Comparison of ENCODE assay signal across 25 cellular contexts in genomic region chr6:168363302-168363701, GRCh38. TPM values are rescaled to one million over a fixed set of nuclear protein-coding genes. Genes with fewer than 3 reads are reported as not detected.
A peak's percentile ranks its signal among the peaks of the same experiment; 100 is the strongest.
DNase-seq lines count a peak whose midpoint lies in the region; ATAC-seq, FAIRE-seq and TF ChIP-seq lines count a peak whose summit lies in the region.
"Had no signal": no experiment of that assay in that cellular context is flagged by ENCODE, and none has a peak within 500 bp of the region (broad histone marks: within the 10 kb centered on the region; RNA-seq: fewer than 3 reads in every experiment).

No MANE protein-coding gene starts in this region.

- H3K4me1 ChIP-seq in HepG2 (ENCODE audit: insufficient read depth, low read length) (no peaks in the 10 kb centered on the region), right lobe of liver (no peaks in the 10 kb centered on the region), osteoblast (ENCODE audit: insufficient read depth, low read length) (no peaks in the 10 kb centered on the region), sigmoid colon (peaks cover 0 to 23% (median 17%) of the 10 kb centered on the region in 4 donors)
- H3K4me1 ChIP-seq: A549, BE2C had no signal

- no peaks in the 10 kb centered on the region for H3K36me3 ChIP-seq in HepG2 (replicated peaks in 1 of 2; ENCODE audit: control insufficient read depth in 1 of 2, insufficient read depth in 2 of 2, low read length in 2 of 2)
- H3K36me3 ChIP-seq in right lobe of liver, result no peaks in the 10 kb centered on the region
- H3K36me3 ChIP-seq in osteoblast (ENCODE audit: insufficient read depth, low read length), result no peaks in the 10 kb centered on the region
- no peaks in the 10 kb centered on the region for H3K36me3 ChIP-seq in sigmoid colon
- H3K36me3 ChIP-seq: BE2C; BLaER1 treated with 17β-estradiol and CSF1 and Interleukin-3, amounts not matched to agents 10 nM and 100 nM had no signal

- H3K4me2 ChIP-seq in HepG2 (ENCODE audit: low read depth, low read length) (no peak overlapping the region), osteoblast (ENCODE audit: insufficient read depth, low read length) (no peak overlapping the region)
- H3K4me2 ChIP-seq: A549; BLaER1 treated with 17β-estradiol and CSF1 and Interleukin-3, amounts not matched to agents 10 nM and 100 nM; GM23338 had no signal

- H3K9me3 ChIP-seq in HepG2 (ENCODE audit: low read length) (no peaks in the 10 kb centered on the region), right lobe of liver (no peaks in the 10 kb centered on the region), osteoblast (ENCODE audit: low read depth, low read length) (no peaks in the 10 kb centered on the region), sigmoid colon (no peaks in the 10 kb centered on the region)
- H3K9me3 ChIP-seq: A549, BE2C had no signal

- H3K9ac ChIP-seq in HepG2 (ENCODE audit: insufficient read depth, low read depth, low read length), result no peak overlapping the region
- H3K9ac ChIP-seq: BLaER1 treated with 17β-estradiol and CSF1 and Interleukin-3, amounts not matched to agents 10 nM and 100 nM had no signal

- CTCF ChIA-PET in HepG2 (lab: Yijun Ruan, JAX; ENCODE audit: low intra/inter-chr PET ratio, low total read pairs), result no interaction called here

- no peak for FAIRE-seq in HepG2 (lab: Jason Lieb, UNC)
- FAIRE-seq: A549, D721Med, GM12878 had no signal

- POLR2A ChIA-PET in HepG2 (lab: Yijun Ruan, JAX), result no interaction called here

- peaks cover 7 to 33% of the 10 kb centered on the region in 2 experiments; a peak in 3 of 5 replicates for H3K27me3 ChIP-seq in HepG2 (ENCODE audit: control insufficient read depth in 1 of 2, insufficient read depth in 2 of 2, low read length in 2 of 2)
- H3K27me3 ChIP-seq in right lobe of liver, result no peaks in the 10 kb centered on the region
- no peaks in the 10 kb centered on the region for H3K27me3 ChIP-seq in osteoblast (ENCODE audit: insufficient read depth, low read length)
- no peaks in the 10 kb centered on the region for H3K27me3 ChIP-seq in sigmoid colon
- H3K27me3 ChIP-seq: BE2C had no signal

- H3K79me2 ChIP-seq in HepG2 (ENCODE audit: insufficient read depth, low read length), result no peaks in the 10 kb centered on the region
- no peaks in the 10 kb centered on the region for H3K79me2 ChIP-seq in osteoblast (ENCODE audit: insufficient read depth, low read length)

- H4K20me1 ChIP-seq in HepG2 (ENCODE audit: insufficient read depth, low read length), result no peaks in the 10 kb centered on the region
- H4K20me1 ChIP-seq in osteoblast (ENCODE audit: insufficient read depth, low read length), result no peaks in the 10 kb centered on the region
- H4K20me1 ChIP-seq: BLaER1 treated with 17β-estradiol and CSF1 and Interleukin-3, amounts not matched to agents 10 nM and 100 nM had no signal

- H3K27ac ChIP-seq in HepG2 (ENCODE audit: extremely low read length, insufficient read depth, low read length) (no peak overlapping the region), right lobe of liver (no peak overlapping the region), osteoblast (ENCODE audit: low read depth, low read length) (no peak overlapping the region), sigmoid colon (no peak overlapping the region)
- H3K27ac ChIP-seq: A549; BLaER1 treated with 17β-estradiol and CSF1 and Interleukin-3, amounts not matched to agents 10 nM and 100 nM had no signal

- no TSS peak for BruUV-seq in HepG2 (replicated peaks; lab: Mats Ljungman, UMichigan)

- WGBS in HepG2 (ENCODE audit: low lambda C conversion rate), result 65% methylated on average over 3 of the region's 3 CpGs
- 78% methylated on average over 3 of the region's 3 CpGs for WGBS in right lobe of liver (ENCODE audit: insufficient coverage, low coverage, low lambda C conversion rate, missing lambda C conversion rate)
- 73 to 80% methylated on average over 3 of the region's 3 CpGs for WGBS in sigmoid colon, 2 donors

- TF ChIP-seq EP300 in HepG2 (IDR thresholded peaks at IDR 0.05; ENCODE audit: low read depth in 2 of 2, low read length in 2 of 2), result no peak
- TF ChIP-seq EP300 in HepG2 (CRISPR knock-in tag; IDR thresholded peaks at IDR 0.05; ENCODE audit: borderline replicate concordance), result no peak
- no peak for TF ChIP-seq EP300 in sigmoid colon (IDR thresholded peaks at IDR 0.05)

- H3K4me3 ChIP-seq in HepG2 (replicated peaks in 1 of 3; ENCODE audit: insufficient read depth in 1 of 3, low read depth in 2 of 3, low read length in 3 of 3) (no peak overlapping the region), right lobe of liver (no peak overlapping the region), osteoblast (ENCODE audit: insufficient read depth, low read length) (no peak overlapping the region), sigmoid colon (no peak overlapping the region)
- H3K4me3 ChIP-seq: A549; BLaER1 treated with 17β-estradiol and CSF1 and Interleukin-3, amounts not matched to agents 10 nM and 100 nM; GM12878; GM23338 had no signal

- TF ChIP-seq RAD21 in HepG2 (CRISPR knock-in tag; IDR thresholded peaks at IDR 0.05), result no peak

- in situ Hi-C loops in HepG2 (cut with HindIII; ENCODE audit: extremely low pct_ligation_motif_present, low pct_unique_long_range_greater_than_20kb), result no loop called here

- TF ChIP-seq CTCF in HepG2 (CRISPR knock-in tag; IDR thresholded peaks at IDR 0.05), result no peak
- TF ChIP-seq CTCF in right lobe of liver (IDR thresholded peaks at IDR 0.05), result no peak
- TF ChIP-seq CTCF in osteoblast (IDR thresholded peaks at IDR 0.05; ENCODE audit: extremely low read depth, low read depth, low read length), result no peak
- TF ChIP-seq CTCF in sigmoid colon (IDR thresholded peaks at IDR 0.05), result no peak

- TF ChIP-seq POLR2A in HepG2 (IDR thresholded peaks at IDR 0.05; ENCODE audit: insufficient read depth in 1 of 2, low read depth in 2 of 2, low read length in 2 of 2), result no peak
- TF ChIP-seq POLR2A in right lobe of liver (IDR thresholded peaks at IDR 0.05), result no peak
- no peak for TF ChIP-seq POLR2A in sigmoid colon (IDR thresholded peaks at IDR 0.05)

- no peak for DNase-seq in HepG2 (ENCODE audit: low spot score)
- DNase-seq in right lobe of liver, result no peak
- DNase-seq in osteoblast (ENCODE audit: insufficient read length, low spot score, missing footprints), result peak; percentile 39
- DNase-seq in sigmoid colon, result peak; percentile 7
- DNase-seq: 8988T; ACHN; AML-193; BE2C; CD4-positive, alpha-beta T cell; CD8-positive, alpha-beta memory T cell; DMS 273 treated with DMSO at 0.1 percent for 48 hours; DMS79; EL; GDM1; H9 had no signal

- no peak overlapping the region for H2AFZ ChIP-seq in HepG2 (ENCODE audit: low read length)
- H2AFZ ChIP-seq in osteoblast (ENCODE audit: low read length), result no peak overlapping the region
- H2AFZ ChIP-seq: GM23338 had no signal

- no peak for ATAC-seq in HepG2
- no peak for ATAC-seq in right lobe of liver
- no peak for ATAC-seq in esophagus mucosa
- ATAC-seq in HG03378 (IDR thresholded peaks at IDR 0.05; ENCODE audit: unreplicated experiment), result no peak
- ATAC-seq: A549, GM12878, GM23338, HCT116 had no signal

- intact Hi-C loops in HepG2 (cut with micrococcal nuclease; ENCODE audit: unreplicated experiment), result no loop called here
- intact Hi-C loops in right lobe of liver (cut with DNase I), result no loop called here
- intact Hi-C loops in sigmoid colon (cut with DNase I), result no loop called here

TF ChIP-seq in HepG2, 621 proteins besides CTCF, POLR2A, EP300 and RAD21:
- TF ChIP-seq HNRNPK (IDR thresholded peaks at IDR 0.05; ENCODE audit: low read depth, low read length, poor library complexity, severe bottlenecking) (peak; percentile 91), ZNF879 (CRISPR knock-in tag; IDR thresholded peaks at IDR 0.05) (no peak), PCBP1 (IDR thresholded peaks at IDR 0.05; ENCODE audit: borderline replicate concordance, low read depth, low read length) (0 out of 2 replicates have a peak, but pooled peaks have one; percentile 49), PCBP2 (optimal IDR thresholded peaks at IDR 0.05; ENCODE audit: low read depth, low read length, poor library complexity, severe bottlenecking) (peak; percentile 85)

RNA-seq across cellular contexts. Expression of gene DACT2, which starts 43.7 kb away (rescaled TPM):
- total RNA-seq in HepG2 (2016; rRNA removed; fragmentation: Illumina TruSeq; extraction: Trizol) (not detected in 2 replicates), right lobe of liver (under 1 TPM in 5 of 6 experiments, not detected in 1; 0.29 to 0.99 (median 0.86) TPM), osteoblast (not detected in 2 replicates), sigmoid colon (1 to 10 TPM in 1 of 4 donors, under 1 TPM in 3; 0.16 to 1.1 (median 0.52) TPM), esophagus mucosa (0.44 TPM)
- not detected in 2 replicates for total RNA-seq in HepG2 (2016; cell fraction: cytosol; rRNA removed; fragmentation: Illumina TruSeq; extraction: Trizol; ENCODE audit: low read depth)
- total RNA-seq in HepG2 (2016; cell fraction: insoluble cytoplasmic fraction; rRNA removed; fragmentation: Illumina TruSeq; extraction: Trizol), result not detected in 2 replicates
- total RNA-seq in HepG2 (2016; cell fraction: membrane; rRNA removed; fragmentation: Illumina TruSeq; extraction: Trizol), result not detected in 2 replicates
- not detected in 2 replicates for total RNA-seq in HepG2 (2016; cell fraction: nucleus; rRNA removed; fragmentation: Illumina TruSeq; extraction: Trizol)
- polyA plus RNA-seq in HepG2 (2011; rRNA removed) (0.10 and 0.15 TPM in 2 replicates), sigmoid colon (under 1 TPM; 0.23 to 0.92 (median 0.60) TPM)
- 0.12 and 0.23 TPM in 2 replicates for polyA plus RNA-seq in HepG2 (2011; cell fraction: cytosol; rRNA removed)
- 0.23 and 0.45 TPM in 2 replicates for polyA plus RNA-seq in HepG2 (2011; cell fraction: nucleus; rRNA removed)
- not detected in 2 replicates for polyA plus RNA-seq in HepG2 (2012)
- polyA plus RNA-seq in HepG2 (2016; cell fraction: cytosol; fragmentation: Illumina TruSeq; extraction: Trizol; ENCODE audit: low read depth), result not detected in 2 replicates
- not detected in 2 replicates for polyA plus RNA-seq in HepG2 (2016; cell fraction: insoluble cytoplasmic fraction; fragmentation: Illumina TruSeq; extraction: Trizol; ENCODE audit: low read depth)
- not detected in 2 replicates for polyA plus RNA-seq in HepG2 (2016; cell fraction: membrane; fragmentation: Illumina TruSeq; extraction: Trizol; ENCODE audit: low read depth)
- not detected in 2 replicates for polyA plus RNA-seq in HepG2 (2016; cell fraction: nucleus; fragmentation: Illumina TruSeq; extraction: Trizol; ENCODE audit: insufficient read depth, low read depth)
- polyA minus RNA-seq in HepG2 (2011; rRNA and poly(A)+ RNA removed; ENCODE audit: low replicate concordance), result 0.26 TPM in 1 of 2 replicates, not detected in the other
- polyA minus RNA-seq in HepG2 (2011; cell fraction: cytosol; rRNA and poly(A)+ RNA removed), result 0.26 and 0.30 TPM in 2 replicates
- 0.25 TPM in 1 of 2 replicates, not detected in the other for polyA minus RNA-seq in HepG2 (2011; cell fraction: nucleus; rRNA and poly(A)+ RNA removed)
- total RNA-seq: CD4-positive, alpha-beta T cell; CD8-positive, alpha-beta memory T cell; GM12878; H4 had no signal
- polyA plus RNA-seq: CD14-positive monocyte; CD8-positive, alpha-beta memory T cell; GM12878 had no signal

Comparison
In these comparisons a context has a peak if more than half of its experiments do, and no peak if none do; other contexts are left out.
1. DNase-seq: peak in osteoblast (single experiment) and sigmoid colon (single experiment); none in HepG2 (single experiment) and right lobe of liver (0 of 3).